In the genomic region with DNA sequence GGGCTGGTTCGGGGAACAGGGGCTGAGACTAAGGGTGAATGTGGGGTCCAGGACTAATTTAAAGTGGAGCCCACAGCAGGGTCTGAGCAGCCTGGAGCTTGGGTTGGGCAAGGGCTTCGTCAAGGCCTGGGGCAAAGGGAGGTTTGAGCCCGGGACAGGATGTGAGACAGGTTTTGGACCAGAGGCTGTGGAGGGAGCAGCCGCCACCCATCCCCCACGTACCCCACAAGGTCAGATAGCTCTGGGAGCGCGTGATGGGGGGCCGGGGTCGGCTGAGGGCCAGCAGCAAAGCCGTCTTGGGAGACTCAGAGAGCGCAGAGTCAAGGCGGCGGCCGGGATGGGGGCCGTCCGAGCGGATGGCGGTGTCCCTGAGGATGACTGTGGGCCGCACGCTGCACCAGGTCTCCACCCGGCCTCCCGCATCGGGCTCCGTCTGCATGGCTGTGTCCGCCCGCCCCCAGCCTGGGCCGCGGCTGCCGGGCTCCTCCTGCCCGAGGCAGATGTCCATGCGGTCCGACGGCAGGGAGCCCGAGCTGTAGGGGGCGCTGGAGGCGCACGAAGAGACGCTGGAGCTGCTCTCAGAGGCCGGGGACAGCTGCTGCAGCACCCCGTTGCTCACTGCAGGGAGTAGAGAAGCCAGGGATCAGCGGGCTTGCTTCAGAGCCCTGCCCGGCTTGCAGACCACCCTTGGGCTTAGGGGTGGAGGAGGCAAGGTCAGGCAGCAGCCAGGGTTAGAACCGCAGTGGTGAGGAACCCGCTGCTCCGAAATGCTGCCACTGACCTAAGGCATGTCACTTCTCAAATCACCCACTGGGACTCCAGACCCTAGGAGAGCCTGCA, we compare ENCODE assay signal across 8 cellular contexts. TPM values are rescaled to one million over a fixed set of nuclear protein-coding genes. Genes with fewer than 3 reads are reported as not detected.
DNase-seq lines count a peak whose midpoint lies in the region; ATAC-seq and TF ChIP-seq lines count a peak whose summit lies in the region.

No MANE protein-coding gene starts in this region.

- H3K9ac ChIP-seq in H9 (ENCODE audit: extremely low read depth, insufficient read length, low read length) = no peak overlapping the region

- no peak overlapping the region for H2BK15ac ChIP-seq in H9 (ENCODE audit: low read depth, low read length)

- H2BK5ac ChIP-seq in H9 (ENCODE audit: insufficient read length, low read length) = no peak overlapping the region

- WGBS in H9 (ENCODE audit: extremely low coverage, insufficient read length, low lambda C conversion rate) = no CpG with 5 or more reads among the region's 45 CpGs

- H3K9me3 ChIP-seq in H9 (ENCODE audit: control insufficient read depth, low read depth, low read length) = no peaks in the 10 kb centered on the region

- H3K27ac ChIP-seq in H9 (ENCODE audit: insufficient read length, low read depth, low read length) = no peak overlapping the region

- ATAC-seq in HG02763 (IDR thresholded peaks at IDR 0.05; ENCODE audit: unreplicated experiment) = no peak

- H3K4ac ChIP-seq in H9 (ENCODE audit: low read depth, low read length) = no peak overlapping the region

- H2BK12ac ChIP-seq in H9 (ENCODE audit: insufficient read length, low read depth, low read length) = no peak overlapping the region

- H3K79me1 ChIP-seq in H9 (ENCODE audit: insufficient read depth, low read depth, low read length, poor library complexity, severe bottlenecking) = no peaks in the 10 kb centered on the region

- H2BK120ac ChIP-seq in H9 (ENCODE audit: low read depth, low read length, poor library complexity, severe bottlenecking) = no peak overlapping the region

- H3K79me2 ChIP-seq in H9 (ENCODE audit: insufficient read depth, low read length) = no peaks in the 10 kb centered on the region

- peak in 11 of 14 donors; percentile 18 to 77 (median 56) for DNase-seq in C1 segment of cervical spinal cord (lab: John Stamatoyannopoulos, UW)
- peak; percentile 91 for DNase-seq in H9
- DNase-seq in NOMO-1 treated with dmso at 0.1 percent for 144 hours (lab: John Stamatoyannopoulos, UW; ENCODE audit: unreplicated experiment) = peak; percentile 63
- DNase-seq in activated CD8-positive, alpha-beta memory T cell treated with anti-CD3 and anti-CD28 coated beads, Interleukin-2, amount 50 U/mL, for 48 hours = peak; percentile 93
- peak; percentile 85 for DNase-seq in epidermal melanocyte (ENCODE audit: insufficient read length, low spot score)
- peak; percentile 84 for DNase-seq in midbrain (lab: John Stamatoyannopoulos, UW)
- peak; percentile 56 to 67 for DNase-seq in stimulated activated CD8-positive, alpha-beta memory T cell treated with anti-CD3 and anti-CD28 coated beads, Interleukin-7, amount 100 ng/mL, for 48 hours (ENCODE audit: extremely low read depth in 1 of 2, low read depth in 1 of 2)

- H3K4me2 ChIP-seq in H9 (ENCODE audit: insufficient read depth, insufficient read length, low read length) = peak overlapping the region; percentile 61

- no peak overlapping the region for H4K8ac ChIP-seq in H9 (replicated peaks; ENCODE audit: insufficient read length, low read depth, low read length)

- H3K36me3 Mint-ChIP-seq in H9 (ENCODE audit: insufficient read depth in 1 of 3, low read depth in 3 of 3) = no peaks in the 10 kb centered on the region

- no peaks in the 10 kb centered on the region; a peak in 1 of 5 replicates for H3K9me3 Mint-ChIP-seq in H9

- H4K91ac ChIP-seq in H9 (ENCODE audit: insufficient read length, low read depth, low read length) = no peak overlapping the region

- peaks cover 13 to 25% of the 10 kb centered on the region in 2 experiments for H3K4me1 Mint-ChIP-seq in H9

- peak overlapping the region; percentile 48 to 72 for H3K4me3 Mint-ChIP-seq in H9

- H3K4me1 ChIP-seq in H9 (ENCODE audit: insufficient read depth, low read length) = no peaks in the 10 kb centered on the region

- H3K27me3 ChIP-seq in H9 (ENCODE audit: insufficient read depth, low read length) = peaks cover 17% of the 10 kb centered on the region; the same call in 1 of the 2 replicates

- H3K18ac ChIP-seq in H9 (ENCODE audit: insufficient read length, low read depth, low read length) = no peak overlapping the region

- no peak overlapping the region for H2AK5ac ChIP-seq in H9 (ENCODE audit: insufficient read length, low read length)

- no peak overlapping the region for H3T11ph ChIP-seq in H9 (ENCODE audit: low read length)

- H4K5ac ChIP-seq in H9 (ENCODE audit: insufficient read length, low read depth, low read length) = no peak overlapping the region

- no peak overlapping the region for H3K56ac ChIP-seq in H9 (ENCODE audit: insufficient read length, low read depth, low read length)

- H2BK20ac ChIP-seq in H9 (ENCODE audit: low read depth, low read length, poor library complexity, severe bottlenecking) = no peak overlapping the region

- H3K23me2 ChIP-seq in H9 (ENCODE audit: insufficient read length, low read depth, low read length, poor library complexity, severe bottlenecking) = peaks cover 10% of the 10 kb centered on the region

- H3K27me3 Mint-ChIP-seq in H9 (ENCODE audit: low read depth) = peaks cover 80% of the 10 kb centered on the region

- no peak overlapping the region for H3K23ac ChIP-seq in H9 (ENCODE audit: insufficient read length, low read depth, low read length)

- no peaks in the 10 kb centered on the region for H4K20me1 ChIP-seq in H9 (ENCODE audit: control insufficient read depth, insufficient read depth, insufficient read length)

- no peak overlapping the region for H2AFZ ChIP-seq in H9 (ENCODE audit: low read length)

- no peak overlapping the region for H3K14ac ChIP-seq in H9 (ENCODE audit: insufficient read depth, low read length)

- peak; percentile 94 for TF ChIP-seq CTCF in H9 (conservative IDR thresholded peaks at IDR 0.05)

- H3K27ac Mint-ChIP-seq in H9 = no peak overlapping the region

RNA-seq across cellular contexts. Expression of gene PDZD7, which starts 12.1 kb away (rescaled TPM):
- total RNA-seq in H9 (2021) = 1.7 and 2.0 TPM in 2 replicates

RNA-seq across cellular contexts. Expression of gene SFXN3, which starts 12.2 kb away (rescaled TPM):
- 2.8 and 3.4 TPM in 2 replicates for total RNA-seq in H9 (2021)

RNA-seq across cellular contexts. Expression of gene LZTS2, which starts 19.2 kb away (rescaled TPM):
- 69.1 and 71.3 TPM in 2 replicates for total RNA-seq in H9 (2021)

RNA-seq across cellular contexts. Expression of gene TWNK, which starts 31.5 kb away (rescaled TPM):
- total RNA-seq in H9 (2021) = 38.7 and 41.7 TPM in 2 replicates

RNA-seq across cellular contexts. Expression of gene MRPL43, which starts 31.5 kb away (rescaled TPM):
- 70.3 and 71.0 TPM in 2 replicates for total RNA-seq in H9 (2021)
